Comparison of ENCODE assay signal across 8 cellular contexts in genomic region chr15:41620536-41621199, GRCh38. TPM values are rescaled to one million over a fixed set of nuclear protein-coding genes. Genes with fewer than 3 reads are reported as not detected.
DNase-seq lines count a peak whose midpoint lies in the region; ATAC-seq and TF ChIP-seq lines count a peak whose summit lies in the region.

No MANE protein-coding gene starts in this region.

- H3K9me3 ChIP-seq in CD4-positive, alpha-beta memory T cell (ENCODE audit: control insufficient read depth in 1 of 2, low read length in 2 of 2): no peaks in the 10 kb centered on the region
- H3K9me3 ChIP-seq in upper lobe of right lung: no peaks in the 10 kb centered on the region

- POLR2A ChIA-PET in CD4-positive, alpha-beta memory T cell (lab: Charles Lee; ENCODE audit: partially characterized antibody): interaction anchor here (0.9 to 1.9 kb wide), 6 partner anchors 39 to 316 kb away, joined by 3 to 25 read pairs (median 4); partner anchors contain the start of genes LTK, MAPKBP1 and MGA

- H3K27me3 Mint-ChIP-seq in CD4-positive, alpha-beta memory T cell: no peaks in the 10 kb centered on the region

- peaks cover 3 to 21% (median 10%) of the 10 kb centered on the region in 4 donors for H3K4me1 Mint-ChIP-seq in CD4-positive, alpha-beta memory T cell

- H3K27me3 ChIP-seq in CD4-positive, alpha-beta memory T cell (ENCODE audit: insufficient read depth, low read length): no peaks in the 10 kb centered on the region
- H3K27me3 ChIP-seq in brain microvascular endothelial cell (replicated peaks) (no peaks in the 10 kb centered on the region), upper lobe of right lung (no peaks in the 10 kb centered on the region)

- intact Hi-C loops in CD4-positive, alpha-beta memory T cell (cut with micrococcal nuclease): loop anchor here (1.0 kb wide), 1 partner anchor 40 kb away; the partner anchor contains the start of gene MGA
- intact Hi-C loops in upper lobe of right lung (cut with DNase I): no loop called here

- ATAC-seq in upper lobe of right lung (no peak), GM19351 (IDR thresholded peaks at IDR 0.05; ENCODE audit: unreplicated experiment) (no peak)

- no peak for DNase-seq in CD4-positive, alpha-beta memory T cell
- DNase-seq in Jurkat, Clone E6-1 (ENCODE audit: low read depth, low spot score): no peak
- DNase-seq in brain microvascular endothelial cell (no peak), medulla oblongata (ENCODE audit: extremely low spot score) (peak; percentile 19), upper lobe of right lung (no peak), glomerular visceral epithelial cell (ENCODE audit: extremely low spot score) (no peak), ACHN (no peak)

- peaks cover 0 to 2% of the 10 kb centered on the region in 2 donors for H3K36me3 Mint-ChIP-seq in CD4-positive, alpha-beta memory T cell

- no peaks in the 10 kb centered on the region for H3K36me3 ChIP-seq in CD4-positive, alpha-beta memory T cell (ENCODE audit: insufficient read depth, low read length)
- no peaks in the 10 kb centered on the region for H3K36me3 ChIP-seq in brain microvascular endothelial cell (replicated peaks)
- H3K36me3 ChIP-seq in upper lobe of right lung: no peaks in the 10 kb centered on the region

- peak overlapping the region; percentile 22 to 82 (median 70) for H3K27ac Mint-ChIP-seq in CD4-positive, alpha-beta memory T cell

- TF ChIP-seq CTCF in brain microvascular endothelial cell (IDR thresholded peaks at IDR 0.05; ENCODE audit: low read depth, low read length, missing control alignments): no peak
- no peak for TF ChIP-seq CTCF in upper lobe of right lung (IDR thresholded peaks at IDR 0.05)

- peaks cover 18% of the 10 kb centered on the region for H3K4me1 ChIP-seq in CD4-positive, alpha-beta memory T cell (ENCODE audit: insufficient read depth, low read length)
- peaks cover 10% of the 10 kb centered on the region for H3K4me1 ChIP-seq in upper lobe of right lung

- H3K27ac ChIP-seq in CD4-positive, alpha-beta memory T cell (ENCODE audit: low read depth, low read length): no peak overlapping the region
- no peak overlapping the region for H3K27ac ChIP-seq in brain microvascular endothelial cell
- H3K27ac ChIP-seq in upper lobe of right lung: peak overlapping the region; percentile 61

- in situ Hi-C loops in brain microvascular endothelial cell (cut with HindIII; ENCODE audit: low pct_ligation_motif_present, low sequenced_read_pairs): no loop called here
- in situ Hi-C loops in ACHN (cut with HindIII; ENCODE audit: low pct_ligation_motif_present, low pct_unique_long_range_greater_than_20kb, low sequenced_read_pairs): no loop called here

- H3K4me3 ChIP-seq in CD4-positive, alpha-beta memory T cell (ENCODE audit: low read length in 2 of 2): peak overlapping the region; percentile 12 to 44
- H3K4me3 ChIP-seq in Jurkat, Clone E6-1 (ENCODE audit: low read length): peak overlapping the region; percentile 69
- H3K4me3 ChIP-seq in brain microvascular endothelial cell (ENCODE audit: low read depth, low read length) (peak overlapping the region; percentile 56), upper lobe of right lung (peak overlapping the region; percentile 60)

- CTCF ChIA-PET in CD4-positive, alpha-beta memory T cell (lab: Charles Lee; ENCODE audit: partially characterized antibody): interaction anchor here (1.3 kb wide), 1 partner anchor 17 kb away, joined by 6 read pairs; no protein-coding TSS in a partner anchor

- H3K9me3 Mint-ChIP-seq in CD4-positive, alpha-beta memory T cell: peaks cover 0 to 8% (median 3%) of the 10 kb centered on the region in 8 donors

- H3K4me3 Mint-ChIP-seq in CD4-positive, alpha-beta memory T cell: peak overlapping the region; percentile 67 to 84 (median 76)

RNA-seq across cellular contexts. Expression of gene MGA, which starts 39.5 kb away (rescaled TPM):
- total RNA-seq in CD4-positive, alpha-beta memory T cell: 10 to 100 TPM; 70.1 to 74.9 TPM
- 10 to 100 TPM in 1 of 2 donors, 1 to 10 TPM in 1; 6.6 to 20.7 TPM for polyA plus RNA-seq in CD4-positive, alpha-beta memory T cell
- 13.9 TPM for polyA plus RNA-seq in Jurkat, Clone E6-1 (2012; ENCODE audit: insufficient read depth, insufficient read length)
- 39.2 TPM for total RNA-seq in upper lobe of right lung
